ENCODE assay signal across 21 cellular contexts in genomic region chr12:66365718-66366485, GRCh38.
DNase-seq lines count a peak whose midpoint lies in the region; ATAC-seq, FAIRE-seq and TF ChIP-seq lines count a peak whose summit lies in the region.
"Had no signal": no experiment of that assay in that cellular context is flagged by ENCODE, and none has a peak within 500 bp of the region (broad histone marks: within the 10 kb centered on the region; RNA-seq: fewer than 3 reads in every experiment).

No MANE protein-coding gene starts in this region.

- no peak overlapping the region for H3K18ac ChIP-seq in mesendoderm (ENCODE audit: low read length)

- H3K9me3 Mint-ChIP-seq in glutamatergic neuron (ENCODE audit: unreplicated experiment): peaks cover 2% of the 10 kb centered on the region
- H3K9me3 Mint-ChIP-seq: H9, nephron had no signal

- H3K23ac ChIP-seq in mesendoderm (ENCODE audit: low read length): no peak overlapping the region

- FAIRE-seq in GM12878 (lab: Jason Lieb, UNC): peak; percentile 18

- H4K20me1 ChIP-seq in GM12878 (ENCODE audit: control insufficient read depth, insufficient read depth): no peaks in the 10 kb centered on the region

- no peak for TF ChIP-seq RAD21 in GM12878 (IDR thresholded peaks at IDR 0.05; ENCODE audit: insufficient read depth, low read depth, low read length)

- H3K4me1 Mint-ChIP-seq in glutamatergic neuron (ENCODE audit: low read depth, unreplicated experiment): peaks cover 15% of the 10 kb centered on the region
- H3K4me1 Mint-ChIP-seq: H9 had no signal

- BruUV-seq in GM12878 (replicated peaks; lab: Mats Ljungman, UMichigan): no TSS peak

- peaks cover 1% of the 10 kb centered on the region for H3K27me3 Mint-ChIP-seq in glutamatergic neuron (ENCODE audit: unreplicated experiment)

- no peak for TF ChIP-seq EP300 in GM12878 (IDR thresholded peaks at IDR 0.05; ENCODE audit: borderline replicate concordance in 1 of 2, control insufficient read depth in 1 of 2, low read depth in 2 of 2, low read length in 2 of 2)

- CTCF ChIA-PET in GM12878 (lab: Yijun Ruan, JAX): interaction anchor here (1.5 kb wide), 1 partner anchor 15 kb away, joined by 4 read pairs; no protein-coding TSS in a partner anchor

- no peak overlapping the region for H2BK5ac ChIP-seq in mesendoderm (ENCODE audit: low read length)

- no peaks in the 10 kb centered on the region for H3K36me3 ChIP-seq in GM12878 (ENCODE audit: control insufficient read depth in 2 of 2, insufficient read depth in 2 of 2, low read length in 1 of 2)
- no peaks in the 10 kb centered on the region for H3K36me3 ChIP-seq in mesendoderm (ENCODE audit: control insufficient read depth, insufficient read depth, low read length)
- H3K36me3 ChIP-seq: Peyer's patch, sigmoid colon had no signal

- in situ Hi-C loops in GM12878 (cut with MboI): no loop called here

- H3K56ac ChIP-seq in mesendoderm (ENCODE audit: low read length): no peak overlapping the region

- POLR2A ChIA-PET in GM12878 (lab: Charles Lee): interaction anchor here (0.6 kb wide), 1 partner anchor 15 kb away, joined by 3 read pairs; no protein-coding TSS in a partner anchor

- H2BK120ac ChIP-seq in mesendoderm (ENCODE audit: low read depth, low read length): no peak overlapping the region

- intact Hi-C loops in GM12878 (cut with micrococcal nuclease; ENCODE audit: unreplicated experiment): no loop called here

- H3K4ac ChIP-seq in mesendoderm (ENCODE audit: low read depth, low read length): no peak overlapping the region

- H3K27ac Mint-ChIP-seq in glutamatergic neuron (ENCODE audit: unreplicated experiment): no peak overlapping the region
- H3K27ac Mint-ChIP-seq: activated CD8-positive, alpha-beta T cell treated with anti-CD3 and anti-CD28 coated beads, Interleukin-2, amount 10 ng/mL, durations not matched to agents 7 days and 5 days; H9; nephron had no signal

- no peak overlapping the region for H4K5ac ChIP-seq in mesendoderm (ENCODE audit: low read length)

- H2AFZ ChIP-seq in GM12878 (ENCODE audit: control insufficient read depth, low read depth, low read length): no peak overlapping the region

- no peak for TF ChIP-seq CTCF in GM12878 (IDR thresholded peaks at IDR 0.05 in 2 of 3, conservative IDR thresholded peaks at IDR 0.05 in 1 of 3; ENCODE audit: control insufficient read depth in 2 of 3, extremely low read depth in 1 of 3, insufficient read depth in 1 of 3, low read depth in 3 of 3, low read length in 3 of 3)
- TF ChIP-seq CTCF in glutamatergic neuron (IDR thresholded peaks at IDR 0.05; ENCODE audit: partially characterized antibody, unreplicated experiment): no peak

- H3K4me3 ChIP-seq in GM12878 (no peak overlapping the region), mesendoderm (ENCODE audit: low read length) (no peak overlapping the region)
- H3K4me3 ChIP-seq: Peyer's patch, sigmoid colon had no signal

- no peak for TF ChIP-seq POLR2A in GM12878 (IDR thresholded peaks at IDR 0.05; ENCODE audit: low read depth, low read length)

- no peak overlapping the region for H3K27ac ChIP-seq in GM12878 (ENCODE audit: control insufficient read depth, insufficient read depth)
- no peak overlapping the region for H3K27ac ChIP-seq in mesendoderm (ENCODE audit: low read depth, low read length)
- H3K27ac ChIP-seq: epithelial cell of prostate, Peyer's patch, sigmoid colon had no signal

- H3K9ac ChIP-seq in GM12878 (ENCODE audit: control insufficient read depth, insufficient read depth, low read length): no peak overlapping the region
- no peak overlapping the region for H3K9ac ChIP-seq in mesendoderm (ENCODE audit: low read length)

- no peak overlapping the region for H3K4me3 Mint-ChIP-seq in glutamatergic neuron (ENCODE audit: unreplicated experiment)
- H3K4me3 Mint-ChIP-seq: activated CD8-positive, alpha-beta T cell treated with anti-CD3 and anti-CD28 coated beads, Interleukin-2, amount 10 ng/mL, durations not matched to agents 7 days and 5 days; H9; nephron had no signal

- DNase-seq in EL: peak; percentile 12
- peak; percentile 65 for DNase-seq in MV-4-11 (lab: John Stamatoyannopoulos, UW)
- DNase-seq in GM12878 (ENCODE audit: low read depth, low spot score): no peak
- DNase-seq in mesendoderm: peak; percentile 65
- DNase-seq in glutamatergic neuron: no peak
- no peak for DNase-seq in mucosa of gallbladder (ENCODE audit: low spot score)
- DNase-seq in DMS79 (lab: John Stamatoyannopoulos, UW): no peak
- DNase-seq: activated CD8-positive, alpha-beta T cell treated with anti-CD3 and anti-CD28 coated beads, Interleukin-2, amount 10 ng/mL, durations not matched to agents 7 days and 5 days; activated T-cell treated with anti-CD3 and anti-CD28 coated beads, Interleukin-2, amount 50 U/mL, for 1 hour; amygdala; caudate nucleus; DMS53; H9; left cardiac atrium; NCI-H1436 treated with DMSO at 0.1 percent for 48 hours; NCI-H774; Peyer's patch; sigmoid colon had no signal

- H3K27me3 ChIP-seq in GM12878 (replicated peaks in 1 of 2; ENCODE audit: control insufficient read depth in 2 of 2, insufficient read depth in 2 of 2, low read length in 1 of 2): no peaks in the 10 kb centered on the region; a peak in 1 of 4 replicates
- H3K27me3 ChIP-seq in mesendoderm (ENCODE audit: insufficient read depth, low read length, poor library complexity): no peaks in the 10 kb centered on the region
- H3K27me3 ChIP-seq: Peyer's patch, sigmoid colon had no signal

- H3K9me3 ChIP-seq in GM12878 (replicated peaks; ENCODE audit: control insufficient read depth, insufficient read depth, low read length): no peaks in the 10 kb centered on the region
- H3K9me3 ChIP-seq: Peyer's patch, sigmoid colon had no signal

- H3K79me2 ChIP-seq in GM12878 (ENCODE audit: control insufficient read depth, insufficient read depth, low read length) (no peaks in the 10 kb centered on the region), mesendoderm (ENCODE audit: control insufficient read depth, insufficient read depth, low read length) (no peaks in the 10 kb centered on the region)

- RAD21 ChIA-PET in GM12878 (lab: Charles Lee; ENCODE audit: unreplicated experiment): no interaction called here

- no peak overlapping the region for H4K8ac ChIP-seq in mesendoderm (ENCODE audit: low read depth, low read length)

- H2AK5ac ChIP-seq in mesendoderm (ENCODE audit: low read length): no peak overlapping the region

- no peaks in the 10 kb centered on the region for H3K4me1 ChIP-seq in GM12878 (ENCODE audit: control insufficient read depth, insufficient read depth, low read length)
- H3K4me1 ChIP-seq in mesendoderm (ENCODE audit: control insufficient read depth, low read depth, low read length): no peaks in the 10 kb centered on the region
- H3K4me1 ChIP-seq: Peyer's patch, sigmoid colon had no signal

- no peaks in the 10 kb centered on the region for H3K36me3 Mint-ChIP-seq in glutamatergic neuron (ENCODE audit: unreplicated experiment)

- WGBS in GM12878 (ENCODE audit: insufficient coverage, insufficient replicate concordance, low lambda C conversion rate, missing lambda C conversion rate): 35% methylated on average over 3 of the region's 3 CpGs
- no CpG with 5 or more reads among the region's 3 CpGs for WGBS in mesendoderm (ENCODE audit: extremely low coverage, insufficient coverage, low lambda C conversion rate)

- H2BK15ac ChIP-seq in mesendoderm (replicated peaks; ENCODE audit: low read depth): no peak overlapping the region

- SMC1A ChIA-PET in GM12878 (lab: Charles Lee; ENCODE audit: uncharacterized antibody, unreplicated experiment): no interaction called here

- H3K4me2 ChIP-seq in GM12878 (ENCODE audit: control insufficient read depth, insufficient read depth) (no peak overlapping the region), mesendoderm (ENCODE audit: low read length) (no peak overlapping the region)

- H3K79me1 ChIP-seq in mesendoderm (ENCODE audit: low read length): no peaks in the 10 kb centered on the region

- ATAC-seq in GM12878: no peak
- ATAC-seq in GM21360 (IDR thresholded peaks at IDR 0.05; ENCODE audit: unreplicated experiment): no peak
- ATAC-seq: activated CD8-positive, alpha-beta T cell treated with anti-CD3 and anti-CD28 coated beads, Interleukin-2, amount 10 ng/mL, durations not matched to agents 7 days and 5 days had no signal

TF ChIP-seq in GM12878, 131 proteins besides CTCF, POLR2A, EP300 and RAD21:
- no peak for TF ChIP-seq CBX5 (IDR thresholded peaks at IDR 0.05; ENCODE audit: low read depth)
- TF ChIP-seq E2F4 (IDR thresholded peaks at IDR 0.05; ENCODE audit: low read depth, low read length): no peak
- no peak for TF ChIP-seq SUPT20H (IDR thresholded peaks at IDR 0.05; ENCODE audit: borderline replicate concordance, control insufficient read depth, low read depth, low read length)
TF ChIP-seq in GM12878: peak in this region for 0.

Comparison
In these comparisons a context has a peak if more than half of its experiments do, and no peak if none do; other contexts are left out.
1. DNase-seq: peak in EL (single experiment), MV-4-11 (single experiment) and mesendoderm (single experiment); none in GM12878 (single experiment), glutamatergic neuron (single experiment), mucosa of gallbladder (single experiment) and DMS79 (single experiment).